ENCODE assay signal across 31 cellular contexts in genomic region chr12:73240110-73240509, GRCh38.
"Had no signal": no experiment of that assay in that cellular context is flagged by ENCODE, and none has a peak within 500 bp of the region (broad histone marks: within the 10 kb centered on the region; RNA-seq: fewer than 3 reads in every experiment).

No MANE protein-coding gene starts in this region.

- ATAC-seq: activated CD8-positive, alpha-beta T cell treated with anti-CD3 and anti-CD28 coated beads for 36 hours; activated naive CD8-positive, alpha-beta T cell treated with anti-CD3 and anti-CD28 coated beads, Interleukin-2, amount 50 U/mL, for 24 hours; activated T-cell treated with anti-CD3 and anti-CD28 coated beads, Interleukin-2, amount 50 U/mL, for 4 hours; activated T-cell treated with anti-CD3 and anti-CD28 coated beads, Interleukin-2, amount 50 U/mL, for 72 hours; activated T-helper 17 cell treated with anti-CD3 and anti-CD28 coated beads, Interleukin-2, amount 50 U/mL, for 72 hours had no signal

- H3K9me3 ChIP-seq: ascending aorta had no signal

- FAIRE-seq: bronchial epithelial cell, TTC549 had no signal

- H3K36me3 ChIP-seq: ascending aorta, cardiac muscle cell had no signal

- DNase-seq: activated B cell treated with CpG ODN at 0.5 μM for 24 hours; activated CD4-positive, alpha-beta memory T cell treated with anti-CD3 and anti-CD28 coated beads for 36 hours; activated CD4-positive, alpha-beta T cell treated with anti-CD3 and anti-CD28 coated beads for 4 hours; activated CD4-positive, alpha-beta T cell treated with anti-CD3 and anti-CD28 coated beads, Interleukin-2, amount 10 ng/mL, durations not matched to agents 24 days and 14 days; activated CD4-positive, alpha-beta T cell treated with anti-CD3 and anti-CD28 coated beads, Interleukin-2, amount 50 U/mL, for 1 hour; activated CD4-positive, alpha-beta T cell treated with anti-CD3 and anti-CD28 coated beads, Interleukin-2, amount 50 U/mL, for 4 hours; activated CD4-positive, CD25-positive, alpha-beta regulatory T cell treated with anti-CD3 and anti-CD28 coated beads, Interleukin-2, amount 50 U/mL, for 72 hours; activated CD8-positive, alpha-beta memory T cell treated with anti-CD3 and anti-CD28 coated beads, Interleukin-2, amount 50 U/mL, for 4 hours; activated CD8-positive, alpha-beta T cell treated with anti-CD3 and anti-CD28 coated beads for 36 hours; activated effector memory CD4-positive, alpha-beta T cell treated with anti-CD3 and anti-CD28 coated beads, Interleukin-2, amount 50 U/mL, for 16 hours; activated gamma-delta T cell treated with Interleukin-2 at 50 U/mL for 16 hours; activated naive CD4-positive, alpha-beta T cell; activated naive CD4-positive, alpha-beta T cell treated with anti-CD3 and anti-CD28 coated beads for 36 hours; activated naive CD8-positive, alpha-beta T cell treated with anti-CD3 and anti-CD28 coated beads, Interleukin-2, amount 10 ng/mL, durations not matched to agents 7 days and 5 days; activated naive CD8-positive, alpha-beta T cell treated with anti-CD3 and anti-CD28 coated beads, Interleukin-2, amount 50 U/mL, for 24 hours; activated T-cell treated with anti-CD3 and anti-CD28 coated beads for 4 hours; activated T-cell treated with anti-CD3 and anti-CD28 coated beads, Interleukin-2, amount 50 U/mL, for 1 hour; activated T-cell treated with anti-CD3 and anti-CD28 coated beads, Interleukin-2, amount 50 U/mL, for 4 hours; activated T-cell treated with anti-CD3 and anti-CD28 coated beads, Interleukin-2, amount 50 U/mL, for 72 hours; amygdala; anterior cingulate cortex; caudate nucleus; cerebellar nuclear complex; T-helper 2 cell; T-helper 9 cell had no signal

- H3K4me1 ChIP-seq: ascending aorta had no signal

- H3K27ac ChIP-seq: ascending aorta, cardiac muscle cell, VCaP had no signal

- H3K27me3 ChIP-seq: ascending aorta, cardiac muscle cell had no signal

- H3K4me3 ChIP-seq: ascending aorta, cardiac muscle cell had no signal
